ENCODE assay signal across 1 cellular context in genomic region chr4:146486565-146486964, GRCh38.
TF ChIP-seq lines count a peak whose summit lies in the region.

No MANE protein-coding gene starts in this region.

TF ChIP-seq in SK-N-SH, 30 proteins besides CTCF, POLR2A, EP300 and RAD21 (continued from another document):
- TF ChIP-seq REST (IDR thresholded peaks at IDR 0.05; ENCODE audit: low read depth, low read length) (no peak), TCF12 (IDR thresholded peaks at IDR 0.05) (no peak)
- TF ChIP-seq, protein P1, sequence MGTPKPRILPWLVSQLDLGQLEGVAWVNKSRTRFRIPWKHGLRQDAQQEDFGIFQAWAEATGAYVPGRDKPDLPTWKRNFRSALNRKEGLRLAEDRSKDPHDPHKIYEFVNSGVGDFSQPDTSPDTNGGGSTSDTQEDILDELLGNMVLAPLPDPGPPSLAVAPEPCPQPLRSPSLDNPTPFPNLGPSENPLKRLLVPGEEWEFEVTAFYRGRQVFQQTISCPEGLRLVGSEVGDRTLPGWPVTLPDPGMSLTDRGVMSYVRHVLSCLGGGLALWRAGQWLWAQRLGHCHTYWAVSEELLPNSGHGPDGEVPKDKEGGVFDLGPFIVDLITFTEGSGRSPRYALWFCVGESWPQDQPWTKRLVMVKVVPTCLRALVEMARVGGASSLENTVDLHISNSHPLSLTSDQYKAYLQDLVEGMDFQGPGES (IDR thresholded peaks at IDR 0.05; ENCODE audit: low read depth, low read length) = no peak
TF ChIP-seq in SK-N-SH: peak in this region for 0.
